In genomic region chr22:30568137-30568805, GRCh38 we compare ENCODE assay signal across 22 cellular contexts. TPM values are rescaled to one million over a fixed set of nuclear protein-coding genes. Genes with fewer than 3 reads are reported as not detected.
A peak's percentile ranks its signal among the peaks of the same experiment; 100 is the strongest.
DNase-seq lines count a peak whose midpoint lies in the region; FAIRE-seq and TF ChIP-seq lines count a peak whose summit lies in the region.
"Had no signal": no experiment of that assay in that cellular context is flagged by ENCODE, and none has a peak within 500 bp of the region (broad histone marks: within the 10 kb centered on the region; RNA-seq: fewer than 3 reads in every experiment).

No MANE protein-coding gene starts in this region.

- H3K9me3 Mint-ChIP-seq in Calu3 (ENCODE audit: low read depth, unreplicated experiment): no peaks in the 10 kb centered on the region
- H3K9me3 Mint-ChIP-seq: CD4-positive, alpha-beta T cell had no signal

- peak overlapping the region; percentile 37 for H3K27ac Mint-ChIP-seq in Calu3 (ENCODE audit: unreplicated experiment)
- H3K27ac Mint-ChIP-seq: CD4-positive, alpha-beta T cell had no signal

- H3K4me1 ChIP-seq in H1 (replicated peaks in 1 of 4; ENCODE audit: control insufficient read depth in 3 of 4, insufficient read depth in 4 of 4, low read length in 3 of 4) (peaks cover 0 to 11% (median 6%) of the 10 kb centered on the region in 4 experiments; a peak in 5 of 7 replicates), neuronal stem cell (ENCODE audit: control insufficient read depth in 2 of 2, insufficient read depth in 1 of 2, low read depth in 1 of 2, low read length in 2 of 2) (peaks cover 0 to 3% of the 10 kb centered on the region in 2 donors)

- no peak overlapping the region for H3K9ac ChIP-seq in H1 (replicated peaks in 1 of 4; ENCODE audit: extremely low read depth in 1 of 4, low read depth in 3 of 4, low read length in 3 of 4)
- no peak overlapping the region for H3K9ac ChIP-seq in neuronal stem cell (ENCODE audit: low read depth, low read length, poor library complexity)

- H3K9me3 ChIP-seq in H1 (ENCODE audit: insufficient read depth in 2 of 2, low read depth in 1 of 2, low read length in 1 of 2): no peaks in the 10 kb centered on the region
- H3K9me3 ChIP-seq in neuronal stem cell (replicated peaks in 1 of 2; ENCODE audit: control insufficient read depth in 2 of 2, insufficient read depth in 1 of 2, low read depth in 1 of 2, low read length in 2 of 2): no peaks in the 10 kb centered on the region

- no peak overlapping the region for H4K8ac ChIP-seq in H1 (ENCODE audit: extremely low read depth, insufficient read depth, low read length)
- H4K8ac ChIP-seq in neuronal stem cell (ENCODE audit: low read depth, low read length): no peak overlapping the region

- H3K4ac ChIP-seq in H1 (replicated peaks; ENCODE audit: insufficient read length, low read depth, low read length) (no peak overlapping the region), neuronal stem cell (ENCODE audit: low read length) (no peak overlapping the region)

- H3K79me1 ChIP-seq in H1 (ENCODE audit: low read depth, low read length) (no peaks in the 10 kb centered on the region; the same call in none of the 2 replicates), neuronal stem cell (ENCODE audit: low read depth, low read length) (no peaks in the 10 kb centered on the region)

- no peak overlapping the region for H3K4me3 Mint-ChIP-seq in Calu3 (ENCODE audit: low read depth, unreplicated experiment)
- H3K4me3 Mint-ChIP-seq: CD4-positive, alpha-beta T cell had no signal

- no peaks in the 10 kb centered on the region for H3K36me3 ChIP-seq in H1 (ENCODE audit: control insufficient read depth in 2 of 4, insufficient read depth in 4 of 4, low read length in 3 of 4)
- no peaks in the 10 kb centered on the region for H3K36me3 ChIP-seq in neuronal stem cell (replicated peaks in 1 of 2; ENCODE audit: control insufficient read depth in 2 of 2, insufficient read depth in 2 of 2, low read length in 2 of 2)

- DNase-seq in Calu3 (no peak), NCI-H82 (lab: John Stamatoyannopoulos, UW) (peak; percentile 63), H1 (ENCODE audit: low read depth in 1 of 2, low spot score in 2 of 2) (no peak), neuronal stem cell (ENCODE audit: low spot score) (no peak), SIG-M5 (lab: John Stamatoyannopoulos, UW) (no peak), hepatic stellate cell (ENCODE audit: low spot score) (no peak)
- DNase-seq in activated naive CD4-positive, alpha-beta T cell treated with anti-CD3 and anti-CD28 coated beads, Interleukin-2, amount 50 U/mL, for 16 hours: no peak
- DNase-seq: CD4-positive, alpha-beta T cell; COR-L47; DMS 273 treated with DMSO at 0.1 percent for 48 hours; DMS79 treated with DMSO at 0.1 percent for 48 hours; H7; KG1; NCI-H1092; NCI-H1436; NCI-H187 treated with DMSO at 0.1 percent for 48 hours; NCI-H524 treated with DMSO at 0.1 percent for 48 hours; OCI-M1 had no signal

- H3K56ac ChIP-seq in H1 (replicated peaks; ENCODE audit: insufficient read length, low read depth, low read length): no peak overlapping the region

- H3K18ac ChIP-seq in H1 (ENCODE audit: extremely low read depth, low read length): no peak overlapping the region
- peak overlapping the region; percentile 7 for H3K18ac ChIP-seq in neuronal stem cell (ENCODE audit: low read length)

- peak overlapping the region; percentile 55; the same call in 1 of the 2 replicates for H2BK12ac ChIP-seq in H1 (ENCODE audit: low read depth, low read length)
- no peak overlapping the region for H2BK12ac ChIP-seq in neuronal stem cell (ENCODE audit: low read length)

- intact Hi-C loops in Calu3 (cut with micrococcal nuclease; ENCODE audit: unreplicated experiment): no loop called here

- H3K27me3 Mint-ChIP-seq in Calu3 (ENCODE audit: unreplicated experiment): no peaks in the 10 kb centered on the region
- H3K27me3 Mint-ChIP-seq: CD4-positive, alpha-beta T cell had no signal

- H3K4me3 ChIP-seq in H1 (ENCODE audit: extremely low read depth in 1 of 4, insufficient read depth in 2 of 4, low read depth in 3 of 4, low read length in 4 of 4) (no peak overlapping the region), neuronal stem cell (ENCODE audit: low read length in 2 of 2) (no peak overlapping the region)
- H3K4me3 ChIP-seq: GM12878 had no signal

- no TSS peak for BruUV-seq in Calu3 (replicated peaks; lab: Mats Ljungman, UMichigan)

- peaks cover 6% of the 10 kb centered on the region for H3K36me3 Mint-ChIP-seq in Calu3 (ENCODE audit: insufficient read depth, unreplicated experiment)

- H4K91ac ChIP-seq in H1 (replicated peaks; ENCODE audit: insufficient read length, low read length) (no peak overlapping the region), neuronal stem cell (ENCODE audit: low read depth, low read length, poor library complexity) (no peak overlapping the region)

- H2BK120ac ChIP-seq in H1 (replicated peaks; ENCODE audit: low read depth, low read length): no peak overlapping the region
- no peak overlapping the region for H2BK120ac ChIP-seq in neuronal stem cell (ENCODE audit: low read depth, low read length)

- H2BK5ac ChIP-seq in H1 (ENCODE audit: low read depth, low read length) (no peak overlapping the region), neuronal stem cell (ENCODE audit: low read length) (no peak overlapping the region)

- no peak overlapping the region for H3K23ac ChIP-seq in H1 (ENCODE audit: insufficient read length)
- no peak overlapping the region for H3K23ac ChIP-seq in neuronal stem cell (ENCODE audit: low read depth, low read length, poor library complexity)

- H3K23me2 ChIP-seq in H1 (ENCODE audit: low read depth, low read length): no peaks in the 10 kb centered on the region; the same call in 1 of the 2 replicates

- CTCF ChIA-PET in Calu3 (lab: Charles Lee) (interaction anchor here (1.0 kb wide), 1 partner anchor 313 kb away, joined by 5 read pairs; no protein-coding TSS in a partner anchor), H1 (lab: Charles Lee; ENCODE audit: partially characterized antibody) (interaction anchor here (0.9 to 1.5 kb wide), 5 partner anchors 11 to 123 kb away, joined by 3 to 6 read pairs (median 4); partner anchors contain the start of gene TCN2)

- no peak for TF ChIP-seq RAD21 in H1 (IDR thresholded peaks at IDR 0.05 in 1 of 2, conservative IDR thresholded peaks at IDR 0.05 in 1 of 2; ENCODE audit: low read depth in 2 of 2, low read length in 2 of 2)

- FAIRE-seq in H1 (lab: Jason Lieb, UNC): peak; percentile 66
- FAIRE-seq: GM12878, RCC 7860 had no signal

- POLR2A ChIA-PET in H1 (lab: Charles Lee; ENCODE audit: partially characterized antibody): interaction anchor here (1.4 kb wide), 1 partner anchor 23 kb away, joined by 4 read pairs; no protein-coding TSS in a partner anchor

- H3K79me2 ChIP-seq in H1 (ENCODE audit: control insufficient read depth in 1 of 2, insufficient read depth in 2 of 2, low read length in 2 of 2): no peaks in the 10 kb centered on the region

- H3K27me3 ChIP-seq in H1 (replicated peaks in 1 of 4; ENCODE audit: control insufficient read depth in 3 of 4, extremely low read depth in 1 of 4, insufficient read depth in 3 of 4, low read length in 3 of 4): no peaks in the 10 kb centered on the region
- peaks cover 0 to 9% (median 0%) of the 10 kb centered on the region in 3 experiments for H3K27me3 ChIP-seq in neuronal stem cell (ENCODE audit: control insufficient read depth in 3 of 3, insufficient read depth in 3 of 3, low read depth in 1 of 3, low read length in 3 of 3)

- peaks cover 21% of the 10 kb centered on the region for H3K4me1 Mint-ChIP-seq in Calu3 (ENCODE audit: low read depth, unreplicated experiment)

- H4K20me1 ChIP-seq in H1 (replicated peaks in 1 of 2; ENCODE audit: control insufficient read depth in 1 of 2, insufficient read depth in 2 of 2, low read length in 2 of 2): no peaks in the 10 kb centered on the region

- no peak overlapping the region for H2AK5ac ChIP-seq in H1 (ENCODE audit: low read depth, low read length)
- H2AK5ac ChIP-seq in neuronal stem cell (ENCODE audit: low read depth, low read length): no peak overlapping the region

- TF ChIP-seq CTCF in Calu3 (IDR thresholded peaks at IDR 0.05; ENCODE audit: unreplicated experiment) (no peak), H1 (IDR thresholded peaks at IDR 0.05; ENCODE audit: control extremely low read depth in 1 of 3, insufficient read depth in 1 of 3, low read depth in 1 of 3, low read length in 3 of 3) (peak in 1 of 3 experiments; percentile 10; a peak in 1 of 4 replicates)

- no peak overlapping the region for H3K14ac ChIP-seq in H1 (ENCODE audit: insufficient read length)
- no peak overlapping the region for H3K14ac ChIP-seq in neuronal stem cell (ENCODE audit: low read length)

- no peak for TF ChIP-seq EP300 in H1 (IDR thresholded peaks at IDR 0.05; ENCODE audit: borderline replicate concordance in 1 of 2, low read depth in 2 of 2, low read length in 2 of 2)

- 72% methylated on average over 10 of the region's 10 CpGs; no CpG with 5 or more reads in 1 of the 2 experiments for WGBS in H1 (ENCODE audit: extremely low coverage in 1 of 2, insufficient coverage in 1 of 2, insufficient read length in 1 of 2, insufficient replicate concordance in 2 of 2, low coverage in 1 of 2, low lambda C conversion rate in 2 of 2, missing lambda C conversion rate in 1 of 2), 2 experiments
- no CpG with 5 or more reads among the region's 10 CpGs for WGBS in neuronal stem cell (ENCODE audit: extremely low coverage in 2 of 2, insufficient read length in 2 of 2, insufficient replicate concordance in 1 of 2), 2 donors

- no peak for TF ChIP-seq POLR2A in H1 (IDR thresholded peaks at IDR 0.05; ENCODE audit: control extremely low read depth in 1 of 2, low read depth in 2 of 2, low read length in 2 of 2)

- no peak overlapping the region for H2BK15ac ChIP-seq in H1 (ENCODE audit: low read length)
- no peak overlapping the region for H2BK15ac ChIP-seq in neuronal stem cell (ENCODE audit: low read length)

- H3K27ac ChIP-seq in H1 (ENCODE audit: low read depth, low read length) (no peak overlapping the region), neuronal stem cell (replicated peaks; ENCODE audit: low read length) (no peak overlapping the region)

- H2AFZ ChIP-seq in H1 (ENCODE audit: low read length) (no peak overlapping the region), neuronal stem cell (ENCODE audit: low read length) (peak overlapping the region; percentile 65)

- H4K5ac ChIP-seq in H1 (ENCODE audit: insufficient read length, low read depth, low read length): no peak overlapping the region

- H2BK20ac ChIP-seq in H1 (ENCODE audit: low read length): no peak overlapping the region

- H3K4me2 ChIP-seq in H1 (ENCODE audit: insufficient read depth in 1 of 2, low read depth in 2 of 2, low read length in 2 of 2) (no peak overlapping the region), neuronal stem cell (ENCODE audit: insufficient read depth, low read length, poor library complexity, severe bottlenecking) (no peak overlapping the region)

RNA-seq across cellular contexts. Expression of gene GAL3ST1, which starts 6.2 kb away (rescaled TPM):
- total RNA-seq in Calu3 (2022): 6.5 and 8.2 TPM in 2 replicates
- total RNA-seq in H1 (2021; fragmentation: NEBNext Ultra II Directional; extraction: Animal tissue kit (Norgen Biotek cat#: 25700)): 10.5 and 11.0 TPM in 2 replicates
- polyA plus RNA-seq in H1 (2011; rRNA removed): 32.1 and 32.5 TPM in 2 replicates
- 18.0 TPM for polyA plus RNA-seq in H1 (2011; cell fraction: cytosol; rRNA removed)
- 16.6 TPM for polyA plus RNA-seq in H1 (2011; cell fraction: nucleus; rRNA removed)
- polyA plus RNA-seq in H1 (2012, experiment 1 of 2): 5.1 to 12.0 TPM (median 10.9 TPM) in 4 replicates
- polyA plus RNA-seq in H1 (2012, experiment 2 of 2): 12.7 TPM
- 29.0 TPM for polyA plus RNA-seq in H1 (2013, experiment 1 of 2)
- polyA plus RNA-seq in H1 (2013, experiment 2 of 2): 31.8 TPM
- polyA minus RNA-seq in H1 (2011; rRNA and poly(A)+ RNA removed): 4.3 and 5.1 TPM in 2 replicates
- polyA minus RNA-seq in H1 (2011; cell fraction: cytosol; rRNA and poly(A)+ RNA removed): 11.2 TPM
- 5.4 TPM for polyA minus RNA-seq in H1 (2011; cell fraction: nucleus; rRNA and poly(A)+ RNA removed)
- 13.1 TPM for polyA plus RNA-seq in neuronal stem cell (2013, experiment 1 of 2)
- 11.8 TPM for polyA plus RNA-seq in neuronal stem cell (2013, experiment 2 of 2)
- total RNA-seq: CD4-positive, alpha-beta T cell; GM12878 had no signal
- polyA plus RNA-seq: BJ, GM12878 had no signal

RNA-seq across cellular contexts. Expression of gene SEC14L6, which starts 21.7 kb away (rescaled TPM):
- 0.26 and 0.47 TPM in 2 replicates for total RNA-seq in Calu3 (2022)
- 0.63 and 0.80 TPM in 2 replicates for total RNA-seq in H1 (2021; fragmentation: NEBNext Ultra II Directional; extraction: Animal tissue kit (Norgen Biotek cat#: 25700))
- 1.9 and 2.1 TPM in 2 replicates for polyA plus RNA-seq in H1 (2011; rRNA removed)
- polyA plus RNA-seq in H1 (2011; cell fraction: cytosol; rRNA removed): 1.8 TPM
- 3.9 TPM for polyA plus RNA-seq in H1 (2011; cell fraction: nucleus; rRNA removed)
- 1.2 to 1.9 TPM (median 1.6 TPM) in 4 replicates for polyA plus RNA-seq in H1 (2012, experiment 1 of 2)
- polyA plus RNA-seq in H1 (2012, experiment 2 of 2): 0.70 TPM
- polyA plus RNA-seq in H1 (2013, experiment 1 of 2): 1.1 TPM
- polyA plus RNA-seq in H1 (2013, experiment 2 of 2): 0.75 TPM
- 1.5 and 2.1 TPM in 2 replicates for polyA minus RNA-seq in H1 (2011; rRNA and poly(A)+ RNA removed)
- 0.51 TPM for polyA minus RNA-seq in H1 (2011; cell fraction: cytosol; rRNA and poly(A)+ RNA removed)
- polyA minus RNA-seq in H1 (2011; cell fraction: nucleus; rRNA and poly(A)+ RNA removed): 1.00 TPM
- polyA plus RNA-seq in neuronal stem cell (2013, experiment 1 of 2): 1.6 TPM
- 1.8 TPM for polyA plus RNA-seq in neuronal stem cell (2013, experiment 2 of 2)
- total RNA-seq: CD4-positive, alpha-beta T cell; GM12878; SK-MEL-5 had no signal
- polyA plus RNA-seq: GM12878 had no signal

RNA-seq across cellular contexts. Expression of gene PES1, which starts 23.4 kb away (rescaled TPM):
- total RNA-seq in Calu3 (2022): 98.9 and 106 TPM in 2 replicates
- 121 and 133 TPM in 2 replicates for total RNA-seq in H1 (2021; fragmentation: NEBNext Ultra II Directional; extraction: Animal tissue kit (Norgen Biotek cat#: 25700))
- polyA plus RNA-seq in H1 (2011; rRNA removed): 191 and 247 TPM in 2 replicates
- polyA plus RNA-seq in H1 (2011; cell fraction: cytosol; rRNA removed): 147 TPM
- polyA plus RNA-seq in H1 (2011; cell fraction: nucleus; rRNA removed): 202 TPM
- polyA plus RNA-seq in H1 (2012, experiment 1 of 2): 90.7 to 127 TPM (median 115 TPM) in 4 replicates
- polyA plus RNA-seq in H1 (2012, experiment 2 of 2): 136 TPM
- polyA plus RNA-seq in H1 (2013, experiment 1 of 2): 73.6 TPM
- polyA plus RNA-seq in H1 (2013, experiment 2 of 2): 74.6 TPM
- 186 and 236 TPM in 2 replicates for polyA minus RNA-seq in H1 (2011; rRNA and poly(A)+ RNA removed)
- polyA minus RNA-seq in H1 (2011; cell fraction: cytosol; rRNA and poly(A)+ RNA removed): 73.2 TPM
- 84.9 TPM for polyA minus RNA-seq in H1 (2011; cell fraction: nucleus; rRNA and poly(A)+ RNA removed)
- polyA plus RNA-seq in neuronal stem cell (2013, experiment 1 of 2): 42.0 TPM
- 42.4 TPM for polyA plus RNA-seq in neuronal stem cell (2013, experiment 2 of 2)

RNA-seq across cellular contexts. Expression of gene TCN2, which starts 38.7 kb away (rescaled TPM):
- total RNA-seq in Calu3 (2022): 11.0 and 25.9 TPM in 2 replicates
- 30.0 and 36.2 TPM in 2 replicates for total RNA-seq in H1 (2021; fragmentation: NEBNext Ultra II Directional; extraction: Animal tissue kit (Norgen Biotek cat#: 25700))
- 87.8 and 91.7 TPM in 2 replicates for polyA plus RNA-seq in H1 (2011; rRNA removed)
- 59.1 TPM for polyA plus RNA-seq in H1 (2011; cell fraction: cytosol; rRNA removed)
- polyA plus RNA-seq in H1 (2011; cell fraction: nucleus; rRNA removed): 77.5 TPM
- polyA plus RNA-seq in H1 (2012, experiment 1 of 2): 38.9 to 58.8 TPM (median 53.7 TPM) in 4 replicates
- polyA plus RNA-seq in H1 (2012, experiment 2 of 2): 67.8 TPM
- polyA plus RNA-seq in H1 (2013, experiment 1 of 2): 56.8 TPM
- polyA plus RNA-seq in H1 (2013, experiment 2 of 2): 56.9 TPM
- polyA minus RNA-seq in H1 (2011; rRNA and poly(A)+ RNA removed): 73.8 and 106 TPM in 2 replicates
- polyA minus RNA-seq in H1 (2011; cell fraction: cytosol; rRNA and poly(A)+ RNA removed): 33.8 TPM
- 46.5 TPM for polyA minus RNA-seq in H1 (2011; cell fraction: nucleus; rRNA and poly(A)+ RNA removed)
- 22.2 TPM for polyA plus RNA-seq in neuronal stem cell (2013, experiment 1 of 2)
- 21.8 TPM for polyA plus RNA-seq in neuronal stem cell (2013, experiment 2 of 2)
